Comparison of ENCODE assay signal across 20 cellular contexts in genomic region chr14:92591346-92591745, GRCh38.
A peak's percentile ranks its signal among the peaks of the same experiment; 100 is the strongest.
DNase-seq lines count a peak whose midpoint lies in the region; ATAC-seq lines count a peak whose summit lies in the region.
"Had no signal": no experiment of that assay in that cellular context is flagged by ENCODE, and none has a peak within 500 bp of the region (broad histone marks: within the 10 kb centered on the region; RNA-seq: fewer than 3 reads in every experiment).

No MANE protein-coding gene starts in this region.

- peaks cover 10% of the 10 kb centered on the region for H3K27me3 Mint-ChIP-seq in activated naive CD4-positive, alpha-beta T cell treated with anti-CD3 and anti-CD28 coated beads, Interleukin-2, amount 10 ng/mL, durations not matched to agents 7 days and 5 days
- no peaks in the 10 kb centered on the region for H3K27me3 Mint-ChIP-seq in activated naive CD8-positive, alpha-beta T cell treated with anti-CD3 and anti-CD28 coated beads, Interleukin-2, amount 10 ng/mL, durations not matched to agents 7 days and 5 days
- no peaks in the 10 kb centered on the region for H3K27me3 Mint-ChIP-seq in stimulated activated memory B cell treated with anti-CD40 and anti-IgM and Interleukin-4, amounts not matched to agents 10 μg/mL and 1 μg/mL and 100 μg/mL, for 72 hours
- H3K27me3 Mint-ChIP-seq: dendritic cell treated with granulocyte-macrophage colony-stimulating factor and Interleukin-4, amounts not matched to agents 40 ng/mL and 50 ng/mL, for 4 days had no signal

- peaks cover 26% of the 10 kb centered on the region for H3K36me3 Mint-ChIP-seq in activated naive CD4-positive, alpha-beta T cell treated with anti-CD3 and anti-CD28 coated beads, Interleukin-2, amount 10 ng/mL, durations not matched to agents 7 days and 5 days
- H3K36me3 Mint-ChIP-seq in activated naive CD8-positive, alpha-beta T cell treated with anti-CD3 and anti-CD28 coated beads, Interleukin-2, amount 10 ng/mL, durations not matched to agents 7 days and 5 days, result peaks cover 57% of the 10 kb centered on the region
- peaks cover 20% of the 10 kb centered on the region for H3K36me3 Mint-ChIP-seq in stimulated activated memory B cell treated with anti-CD40 and anti-IgM and Interleukin-4, amounts not matched to agents 10 μg/mL and 1 μg/mL and 100 μg/mL, for 72 hours
- H3K36me3 Mint-ChIP-seq: WTC11 had no signal

- no peak overlapping the region for H3K4me3 Mint-ChIP-seq in activated naive CD4-positive, alpha-beta T cell treated with anti-CD3 and anti-CD28 coated beads, Interleukin-2, amount 10 ng/mL, durations not matched to agents 7 days and 5 days
- peak overlapping the region; percentile 14 for H3K4me3 Mint-ChIP-seq in activated naive CD8-positive, alpha-beta T cell treated with anti-CD3 and anti-CD28 coated beads, Interleukin-2, amount 10 ng/mL, durations not matched to agents 7 days and 5 days
- H3K4me3 Mint-ChIP-seq in stimulated activated memory B cell treated with anti-CD40 and anti-IgM and Interleukin-4, amounts not matched to agents 10 μg/mL and 1 μg/mL and 100 μg/mL, for 72 hours, result no peak overlapping the region
- H3K4me3 Mint-ChIP-seq: dendritic cell treated with granulocyte-macrophage colony-stimulating factor and Interleukin-4, amounts not matched to agents 40 ng/mL and 50 ng/mL, for 4 days; WTC11 had no signal

- POLR2A ChIA-PET in activated naive CD8-positive, alpha-beta T cell treated with anti-CD3 and anti-CD28 coated beads, Interleukin-2, amount 10 ng/mL, durations not matched to agents 7 days and 5 days (lab: Charles Lee), result no interaction called here

- H3K9me3 Mint-ChIP-seq in activated naive CD4-positive, alpha-beta T cell treated with anti-CD3 and anti-CD28 coated beads, Interleukin-2, amount 10 ng/mL, durations not matched to agents 7 days and 5 days, result peaks cover 11% of the 10 kb centered on the region
- peaks cover 6% of the 10 kb centered on the region for H3K9me3 Mint-ChIP-seq in activated naive CD8-positive, alpha-beta T cell treated with anti-CD3 and anti-CD28 coated beads, Interleukin-2, amount 10 ng/mL, durations not matched to agents 7 days and 5 days
- H3K9me3 Mint-ChIP-seq in stimulated activated memory B cell treated with anti-CD40 and anti-IgM and Interleukin-4, amounts not matched to agents 10 μg/mL and 1 μg/mL and 100 μg/mL, for 72 hours, result no peaks in the 10 kb centered on the region
- H3K9me3 Mint-ChIP-seq: dendritic cell treated with granulocyte-macrophage colony-stimulating factor and Interleukin-4, amounts not matched to agents 40 ng/mL and 50 ng/mL, for 4 days had no signal

- CTCF ChIA-PET in activated naive CD4-positive, alpha-beta T cell treated with anti-CD3 and anti-CD28 coated beads, Interleukin-2, amount 10 ng/mL, durations not matched to agents 7 days and 5 days (lab: Charles Lee), result no interaction called here

- DNase-seq in activated naive CD4-positive, alpha-beta T cell treated with anti-CD3 and anti-CD28 coated beads, Interleukin-2, amount 10 ng/mL, durations not matched to agents 7 days and 5 days, result no peak
- no peak for DNase-seq in activated naive CD4-positive, alpha-beta T cell treated with Interleukin-2 at 50 U/mL for 16 hours
- DNase-seq in OCI-M1 (lab: John Stamatoyannopoulos, UW), result peak; percentile 69
- DNase-seq in activated naive CD8-positive, alpha-beta T cell treated with anti-CD3 and anti-CD28 coated beads, Interleukin-2, amount 10 ng/mL, durations not matched to agents 7 days and 5 days, result no peak
- DNase-seq: activated gamma-delta T cell treated with Interleukin-2 at 50 U/mL for 16 hours; aorta; C1 segment of cervical spinal cord; hippocampal formation; MV-4-11; NCI-H1694; NCI-H510A treated with DMSO at 0.1 percent for 48 hours; stimulated activated naive CD4-positive, alpha-beta T cell had no signal

- no peak for ATAC-seq in activated naive CD8-positive, alpha-beta T cell treated with anti-CD3 and anti-CD28 coated beads, Interleukin-2, amount 10 ng/mL, durations not matched to agents 7 days and 5 days (ENCODE audit: low read depth)
- peak; percentile 53 for ATAC-seq in stimulated activated memory B cell treated with anti-CD40 and anti-IgM and Interleukin-4, amounts not matched to agents 10 μg/mL and 1 μg/mL and 100 μg/mL, for 72 hours
- ATAC-seq in GM21515 (IDR thresholded peaks at IDR 0.05; ENCODE audit: unreplicated experiment) (no peak), HG02763 (IDR thresholded peaks at IDR 0.05; ENCODE audit: unreplicated experiment) (no peak), HG02678 (IDR thresholded peaks at IDR 0.05; ENCODE audit: unreplicated experiment) (no peak)
- ATAC-seq: gastroesophageal sphincter, left lobe of liver, WTC11 had no signal

- peak overlapping the region; percentile 72 for H3K27ac Mint-ChIP-seq in activated naive CD4-positive, alpha-beta T cell treated with anti-CD3 and anti-CD28 coated beads, Interleukin-2, amount 10 ng/mL, durations not matched to agents 7 days and 5 days
- H3K27ac Mint-ChIP-seq in activated naive CD8-positive, alpha-beta T cell treated with anti-CD3 and anti-CD28 coated beads, Interleukin-2, amount 10 ng/mL, durations not matched to agents 7 days and 5 days, result no peak overlapping the region
- H3K27ac Mint-ChIP-seq in stimulated activated memory B cell treated with anti-CD40 and anti-IgM and Interleukin-4, amounts not matched to agents 10 μg/mL and 1 μg/mL and 100 μg/mL, for 72 hours, result peak overlapping the region; percentile 58
- H3K27ac Mint-ChIP-seq: dendritic cell treated with granulocyte-macrophage colony-stimulating factor and Interleukin-4, amounts not matched to agents 40 ng/mL and 50 ng/mL, for 4 days; WTC11 had no signal

- peaks cover 52% of the 10 kb centered on the region for H3K4me1 Mint-ChIP-seq in activated naive CD4-positive, alpha-beta T cell treated with anti-CD3 and anti-CD28 coated beads, Interleukin-2, amount 10 ng/mL, durations not matched to agents 7 days and 5 days
- peaks cover 50% of the 10 kb centered on the region for H3K4me1 Mint-ChIP-seq in activated naive CD8-positive, alpha-beta T cell treated with anti-CD3 and anti-CD28 coated beads, Interleukin-2, amount 10 ng/mL, durations not matched to agents 7 days and 5 days
- H3K4me1 Mint-ChIP-seq in stimulated activated memory B cell treated with anti-CD40 and anti-IgM and Interleukin-4, amounts not matched to agents 10 μg/mL and 1 μg/mL and 100 μg/mL, for 72 hours, result peaks cover 52% of the 10 kb centered on the region
- H3K4me1 Mint-ChIP-seq: WTC11 had no signal
